Comparison of ENCODE assay signal across 1 cellular context in genomic region chr20:53579266-53579580, GRCh38.
TF ChIP-seq lines count a peak whose summit lies in the region.

No MANE protein-coding gene starts in this region.

TF ChIP-seq in GM23338, 12 proteins besides CTCF, POLR2A, EP300 and RAD21 (continued from another document):
- TF ChIP-seq ETS1 (IDR thresholded peaks at IDR 0.05) (no peak), NANOG (IDR thresholded peaks at IDR 0.05; ENCODE audit: borderline replicate concordance) (no peak), CREB1 (CRISPR knock-in tag; IDR thresholded peaks at IDR 0.05; ENCODE audit: low read depth) (no peak), ZNF331 (CRISPR knock-in tag; IDR thresholded peaks at IDR 0.05; ENCODE audit: low read depth) (no peak), STAT1 (IDR thresholded peaks at IDR 0.05; ENCODE audit: unreplicated experiment) (no peak), EZH2phosphoT487 (IDR thresholded peaks at IDR 0.05; ENCODE audit: unreplicated experiment) (no peak), JUNB (IDR thresholded peaks at IDR 0.05; ENCODE audit: unreplicated experiment) (no peak), POLR2AphosphoS5 (IDR thresholded peaks at IDR 0.05; ENCODE audit: low read depth) (no peak), REST (IDR thresholded peaks at IDR 0.05; ENCODE audit: unreplicated experiment) (no peak)
